Comparison of ENCODE assay signal across 15 cellular contexts in the genomic region with DNA sequence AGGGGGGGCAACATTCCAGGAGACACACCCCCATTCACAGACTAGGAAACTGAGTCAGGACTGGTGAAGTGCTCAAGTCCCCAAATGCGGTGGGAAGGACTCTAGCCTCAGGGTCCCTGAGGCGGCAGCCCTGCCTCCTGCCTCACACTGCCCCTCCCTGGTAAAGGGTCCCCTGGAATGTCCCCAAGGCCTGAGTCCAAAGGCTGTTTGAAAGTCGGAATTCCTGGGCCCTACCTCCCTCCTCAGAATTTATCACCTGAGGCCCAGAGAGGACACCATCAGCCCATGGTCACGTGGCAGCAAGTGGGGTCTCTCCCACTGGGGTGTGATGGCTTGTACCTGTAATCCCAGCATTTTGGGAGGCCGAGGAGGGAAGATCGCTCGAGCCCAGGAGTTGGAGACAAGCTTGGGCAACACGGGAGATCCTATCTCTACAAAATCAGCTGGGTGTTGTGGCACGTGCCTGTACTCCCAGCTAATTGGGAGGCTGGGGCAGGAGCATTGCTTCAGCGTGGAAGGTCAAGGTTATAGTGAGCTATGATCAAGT. TPM values are rescaled to one million over a fixed set of nuclear protein-coding genes. Genes with fewer than 3 reads are reported as not detected.
DNase-seq lines count a peak whose midpoint lies in the region; ATAC-seq and TF ChIP-seq lines count a peak whose summit lies in the region.
"Had no signal": no experiment of that assay in that cellular context is flagged by ENCODE, and none has a peak within 500 bp of the region (broad histone marks: within the 10 kb centered on the region; RNA-seq: fewer than 3 reads in every experiment).

No MANE protein-coding gene starts in this region.

- 90% methylated on average over 8 of the region's 10 CpGs for WGBS in esophagus muscularis mucosa

- H2AFZ ChIP-seq in OCI-LY1 (ENCODE audit: low read length), result no peak overlapping the region

- H3K4me2 ChIP-seq in DOHH2 (ENCODE audit: low read length), result peak overlapping the region; percentile 86
- peak overlapping the region; percentile 91; the same call in 1 of the 2 replicates for H3K4me2 ChIP-seq in OCI-LY1 (ENCODE audit: low read length)

- no peak for DNase-seq in esophagus muscularis mucosa (ENCODE audit: extremely low spot score)
- no peak for DNase-seq in stimulated activated effector memory CD8-positive, alpha-beta T cell treated with anti-CD3 and anti-CD28 coated beads, Interleukin-12 subunit alpha, Interleukin-12 subunit beta, amount 100 ng/mL, for 72 hours (ENCODE audit: low spot score in 2 of 2)
- no peak for DNase-seq in NCI-H2227 treated with DMSO at 0.1 percent for 48 hours (lab: John Stamatoyannopoulos, UW)
- DNase-seq: activated CD4-positive, alpha-beta T cell treated with anti-CD3 and anti-CD28 coated beads for 48 hours; activated naive CD4-positive, alpha-beta T cell treated with Interleukin-2 at 50 U/mL for 16 hours; esophagus squamous epithelium; mammary epithelial cell; NCI-H187; psoas muscle; stimulated activated CD4-positive, alpha-beta T cell treated with anti-CD3 and anti-CD28 coated beads, Interleukin-2, amount 100 ng/mL, for 48 hours; stimulated activated naive CD8-positive, alpha-beta T cell treated with anti-CD3 and anti-CD28 coated beads, Interleukin-15, Interleukin-2, amounts not matched to agents 100 U/mL and 50 U/mL, for 24 hours had no signal

- TF ChIP-seq CTCF in DOHH2 (IDR thresholded peaks at IDR 0.05; ENCODE audit: low read depth, low read length, poor library complexity, severe bottlenecking), result no peak
- TF ChIP-seq CTCF in OCI-LY1 (IDR thresholded peaks at IDR 0.05; ENCODE audit: low read length), result no peak
- TF ChIP-seq CTCF in esophagus muscularis mucosa (IDR thresholded peaks at IDR 0.05), result no peak

- TF ChIP-seq POLR2A in esophagus muscularis mucosa (IDR thresholded peaks at IDR 0.05; ENCODE audit: low read depth), result no peak

- H3K9me3 ChIP-seq in DOHH2 (ENCODE audit: control insufficient read depth, insufficient read depth, low read length) (no peaks in the 10 kb centered on the region), OCI-LY1 (ENCODE audit: low read length) (no peaks in the 10 kb centered on the region), esophagus muscularis mucosa (no peaks in the 10 kb centered on the region)
- H3K9me3 ChIP-seq: psoas muscle had no signal

- H3K4me1 ChIP-seq in DOHH2 (ENCODE audit: control insufficient read depth, low read length) (peaks cover 44% of the 10 kb centered on the region), OCI-LY1 (ENCODE audit: insufficient read depth, low read length, severe bottlenecking) (peaks cover 32% of the 10 kb centered on the region), esophagus muscularis mucosa (peaks cover 15 to 27% (median 25%) of the 10 kb centered on the region in 4 donors)

- peak overlapping the region; percentile 79 for H3K4me3 ChIP-seq in DOHH2 (ENCODE audit: low read length)
- no peak overlapping the region for H3K4me3 ChIP-seq in OCI-LY1 (ENCODE audit: low read depth, low read length, poor library complexity, severe bottlenecking)
- no peak overlapping the region for H3K4me3 ChIP-seq in esophagus muscularis mucosa
- H3K4me3 ChIP-seq: psoas muscle had no signal

- ATAC-seq in stimulated activated effector memory CD8-positive, alpha-beta T cell treated with anti-CD3 and anti-CD28 coated beads, Interleukin-12 subunit alpha, Interleukin-12 subunit beta, amount 100 ng/mL, for 72 hours, result no peak
- ATAC-seq in GM21390 (IDR thresholded peaks at IDR 0.05; ENCODE audit: unreplicated experiment), result no peak
- no peak for ATAC-seq in SK-N-SH treated with all-trans-retinoic acid at 6 μM for 48 hours
- ATAC-seq: psoas muscle; stimulated activated naive CD8-positive, alpha-beta T cell treated with anti-CD3 and anti-CD28 coated beads, Interleukin-15, Interleukin-2, amounts not matched to agents 100 U/mL and 50 U/mL, for 24 hours had no signal

- peak overlapping the region; percentile 99 for H3K27ac Mint-ChIP-seq in stimulated activated effector memory CD8-positive, alpha-beta T cell treated with anti-CD3 and anti-CD28 coated beads, Interleukin-12 subunit alpha, Interleukin-12 subunit beta, amount 100 ng/mL, for 72 hours

- H3K27me3 ChIP-seq in DOHH2 (ENCODE audit: control insufficient read depth, low read length) (no peaks in the 10 kb centered on the region), OCI-LY1 (ENCODE audit: insufficient read depth, low read length) (no peaks in the 10 kb centered on the region), esophagus muscularis mucosa (peaks cover 0 to 6% (median 0%) of the 10 kb centered on the region in 4 donors)
- H3K27me3 ChIP-seq: esophagus squamous epithelium had no signal

- intact Hi-C loops in esophagus muscularis mucosa (cut with DNase I), result no loop called here

- H3K27ac ChIP-seq in DOHH2 (ENCODE audit: low read depth, low read length), result peak overlapping the region; percentile 92; the same call in 1 of the 2 replicates
- H3K27ac ChIP-seq in OCI-LY1 (ENCODE audit: low read depth, low read length, poor library complexity, severe bottlenecking), result peak overlapping the region; percentile 96
- peak overlapping the region; percentile 100 for H3K27ac ChIP-seq in esophagus muscularis mucosa (replicated peaks in 1 of 4)
- H3K27ac ChIP-seq: psoas muscle had no signal

- no peak for TF ChIP-seq EP300 in esophagus muscularis mucosa (IDR thresholded peaks at IDR 0.05)

- peak overlapping the region; percentile 96; the same call in 1 of the 2 replicates for H3K9ac ChIP-seq in OCI-LY1 (ENCODE audit: low read length)

- H3K9me2 ChIP-seq in DOHH2 (replicated peaks; ENCODE audit: control insufficient read depth, low read length) (no peaks in the 10 kb centered on the region), OCI-LY1 (ENCODE audit: low read depth, low read length) (no peaks in the 10 kb centered on the region)

- H3K4me1 Mint-ChIP-seq in stimulated activated effector memory CD8-positive, alpha-beta T cell treated with anti-CD3 and anti-CD28 coated beads, Interleukin-12 subunit alpha, Interleukin-12 subunit beta, amount 100 ng/mL, for 72 hours, result peaks cover 45% of the 10 kb centered on the region

- H3K36me3 ChIP-seq in DOHH2 (ENCODE audit: control insufficient read depth, low read length) (peaks cover 18% of the 10 kb centered on the region), OCI-LY1 (ENCODE audit: insufficient read depth, low read length) (peaks cover 15% of the 10 kb centered on the region), esophagus muscularis mucosa (peaks cover 13 to 15% (median 14%) of the 10 kb centered on the region in 4 donors)

- no peaks in the 10 kb centered on the region for H3K9me3 Mint-ChIP-seq in stimulated activated effector memory CD8-positive, alpha-beta T cell treated with anti-CD3 and anti-CD28 coated beads, Interleukin-12 subunit alpha, Interleukin-12 subunit beta, amount 100 ng/mL, for 72 hours

- H3K36me3 Mint-ChIP-seq in stimulated activated effector memory CD8-positive, alpha-beta T cell treated with anti-CD3 and anti-CD28 coated beads, Interleukin-12 subunit alpha, Interleukin-12 subunit beta, amount 100 ng/mL, for 72 hours, result peaks cover 49% of the 10 kb centered on the region

- peak overlapping the region; percentile 96 for H3K4me3 Mint-ChIP-seq in stimulated activated effector memory CD8-positive, alpha-beta T cell treated with anti-CD3 and anti-CD28 coated beads, Interleukin-12 subunit alpha, Interleukin-12 subunit beta, amount 100 ng/mL, for 72 hours

- H3K79me2 ChIP-seq in DOHH2 (ENCODE audit: control insufficient read depth, low read length), result peaks cover 24% of the 10 kb centered on the region
- H3K79me2 ChIP-seq in OCI-LY1 (ENCODE audit: insufficient read depth, low read length), result no peaks in the 10 kb centered on the region

- H3F3A ChIP-seq in DOHH2 (ENCODE audit: control insufficient read depth, insufficient read depth), result peaks cover 23% of the 10 kb centered on the region
- H3F3A ChIP-seq in OCI-LY1 (ENCODE audit: insufficient read depth, low read length), result peaks cover 4% of the 10 kb centered on the region; the same call in 1 of the 2 replicates

- peaks cover 6% of the 10 kb centered on the region for H4K20me1 ChIP-seq in DOHH2 (ENCODE audit: control insufficient read depth, insufficient read depth, low read depth, low read length)
- H4K20me1 ChIP-seq in OCI-LY1 (ENCODE audit: insufficient read depth, low read length), result no peaks in the 10 kb centered on the region

TF ChIP-seq in SK-N-SH treated with all-trans-retinoic acid at 6 μM for 48 hours, 23 proteins besides CTCF, POLR2A, EP300 and RAD21:
- TF ChIP-seq, protein P1, sequence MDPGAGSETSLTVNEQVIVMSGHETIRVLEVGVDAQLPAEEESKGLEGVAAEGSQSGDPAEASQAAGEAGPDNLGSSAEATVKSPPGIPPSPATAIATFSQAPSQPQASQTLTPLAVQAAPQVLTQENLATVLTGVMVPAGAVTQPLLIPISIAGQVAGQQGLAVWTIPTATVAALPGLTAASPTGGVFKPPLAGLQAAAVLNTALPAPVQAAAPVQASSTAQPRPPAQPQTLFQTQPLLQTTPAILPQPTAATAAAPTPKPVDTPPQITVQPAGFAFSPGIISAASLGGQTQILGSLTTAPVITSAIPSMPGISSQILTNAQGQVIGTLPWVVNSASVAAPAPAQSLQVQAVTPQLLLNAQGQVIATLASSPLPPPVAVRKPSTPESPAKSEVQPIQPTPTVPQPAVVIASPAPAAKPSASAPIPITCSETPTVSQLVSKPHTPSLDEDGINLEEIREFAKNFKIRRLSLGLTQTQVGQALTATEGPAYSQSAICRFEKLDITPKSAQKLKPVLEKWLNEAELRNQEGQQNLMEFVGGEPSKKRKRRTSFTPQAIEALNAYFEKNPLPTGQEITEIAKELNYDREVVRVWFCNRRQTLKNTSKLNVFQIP (CRISPR knock-in tag; IDR thresholded peaks at IDR 0.05; ENCODE audit: borderline replicate concordance, low read depth), result no peak
- TF ChIP-seq GLIS3 (CRISPR knock-in tag; IDR thresholded peaks at IDR 0.05) (no peak), OSR1 (CRISPR knock-in tag; IDR thresholded peaks at IDR 0.05) (no peak), ISL1 (CRISPR knock-in tag; IDR thresholded peaks at IDR 0.05) (no peak), BACH2 (CRISPR knock-in tag; IDR thresholded peaks at IDR 0.05; ENCODE audit: borderline replicate concordance) (no peak)

RNA-seq across cellular contexts. Expression of a gene that starts 3.5 kb away (rescaled TPM):
- over 10,000 TPM in 2 of 4 donors, 1,000 to 10,000 TPM in 2; 7,343 to 12,848 (median 9,443) TPM for total RNA-seq in esophagus muscularis mucosa

RNA-seq across cellular contexts. Expression of a gene that starts 20.3 kb away (rescaled TPM):
- 10 to 100 TPM in 2 of 4 donors, 1 to 10 TPM in 2; 4.6 to 12.7 (median 8.4) TPM for total RNA-seq in esophagus muscularis mucosa

RNA-seq across cellular contexts. Expression of a gene that starts 58.7 kb away (rescaled TPM):
- 10 to 100 TPM; 15.0 to 28.4 (median 21.2) TPM for total RNA-seq in esophagus muscularis mucosa
